In genomic region chr20:63223121-63223825, GRCh38 we compare ENCODE assay signal across 8 cellular contexts. TPM values are rescaled to one million over a fixed set of nuclear protein-coding genes. Genes with fewer than 3 reads are reported as not detected.
DNase-seq lines count a peak whose midpoint lies in the region; ATAC-seq, FAIRE-seq and TF ChIP-seq lines count a peak whose summit lies in the region.

No MANE protein-coding gene starts in this region.

- TF ChIP-seq CTCF in AG09319 (IDR thresholded peaks at IDR 0.05; ENCODE audit: low read depth, low read length) (peak; percentile 78), adrenal gland (IDR thresholded peaks at IDR 0.05) (peak; percentile 45 to 68 (median 56))

- no peaks in the 10 kb centered on the region for H3K9me3 ChIP-seq in adrenal gland (replicated peaks in 1 of 3)

- intact Hi-C loops in adrenal gland (cut with DNase I), result no loop called here

- H3K4me3 ChIP-seq in adrenal gland, result no peak overlapping the region

- H3K27ac ChIP-seq in adrenal gland, result no peak overlapping the region

- no peak for TF ChIP-seq POLR2A in adrenal gland (IDR thresholded peaks at IDR 0.05)

- no peaks in the 10 kb centered on the region for H3K27me3 ChIP-seq in adrenal gland

- WGBS in adrenal gland, 4 donors, result 32 to 45% (median 40%) methylated on average over 8 to 12 of the region's 12 CpGs

- ATAC-seq in GM21423 (IDR thresholded peaks at IDR 0.05; ENCODE audit: unreplicated experiment) (no peak), GM18517 (IDR thresholded peaks at IDR 0.05; ENCODE audit: unreplicated experiment) (no peak)

- H3K4me1 ChIP-seq in adrenal gland (replicated peaks in 1 of 2), result peaks cover 0 to 5% of the 10 kb centered on the region in 2 donors

- peak; percentile 73 for FAIRE-seq in GM18507 (lab: Jason Lieb, UNC)

- H3K36me3 ChIP-seq in adrenal gland (replicated peaks in 1 of 2), result no peaks in the 10 kb centered on the region

- no peak for DNase-seq in AG09319 (ENCODE audit: extremely low read depth, low read depth)
- DNase-seq in GM18507 (ENCODE audit: extremely low spot score, insufficient read length, low read depth), result no peak
- peak; percentile 57 for DNase-seq in SHP77 treated with DMSO at 0.1 percent for 48 hours (lab: John Stamatoyannopoulos, UW)
- peak in 5 of 7 donors; percentile 35 to 56 (median 49) for DNase-seq in adrenal gland
- peak; percentile 65 for DNase-seq in inferior parietal cortex (ENCODE audit: extremely low spot score)
- DNase-seq in stimulated activated CD4-positive, alpha-beta T cell treated with anti-CD3 and anti-CD28 coated beads, TNF-alpha, amount 100 ng/mL, for 24 hours (ENCODE audit: low read depth in 3 of 3), result peak; percentile 22 to 29 (median 26)

RNA-seq across cellular contexts. Expression of gene YTHDF1, which starts 7.3 kb away (rescaled TPM):
- 10 to 100 TPM; 19.5 to 41.9 (median 34.7) TPM for total RNA-seq in adrenal gland
- polyA plus RNA-seq in adrenal gland, result 10 to 100 TPM; 27.6 to 38.0 (median 29.9) TPM

RNA-seq across cellular contexts. Expression of gene BIRC7, which starts 12.4 kb away (rescaled TPM):
- total RNA-seq in adrenal gland, result 1 to 10 TPM in 3 of 8 donors, under 1 TPM in 1, not detected in 4; 0.28 to 1.1 (median 1.1) TPM
- polyA plus RNA-seq in adrenal gland, result 1 to 10 TPM in 1 of 3 donors, under 1 TPM in 1, not detected in 1; 0.81 to 1.2 TPM

RNA-seq across cellular contexts. Expression of gene NKAIN4, which starts 31.0 kb away (rescaled TPM):
- total RNA-seq in adrenal gland, result under 1 TPM in 2 of 8 donors, not detected in 6; 0.15 to 0.28 TPM
- polyA plus RNA-seq in adrenal gland, result under 1 TPM; 0.31 to 0.64 (median 0.40) TPM

RNA-seq across cellular contexts. Expression of gene ARFGAP1, which starts 49.3 kb away (rescaled TPM):
- total RNA-seq in adrenal gland, result 10 to 100 TPM; 13.0 to 94.8 (median 61.5) TPM
- polyA plus RNA-seq in adrenal gland, result 100 to 1,000 TPM in 2 of 3 donors, 10 to 100 TPM in 1; 17.0 to 286 (median 123) TPM

Comparison
In these comparisons a context has a peak if more than half of its experiments do, and no peak if none do; other contexts are left out.
1. DNase-seq: peak in SHP77 treated with DMSO at 0.1 percent for 48 hours (single experiment), adrenal gland (5 of 7), inferior parietal cortex (single experiment) and stimulated activated CD4-positive, alpha-beta T cell treated with anti-CD3 and anti-CD28 coated beads, TNF-alpha, amount 100 ng/mL, for 24 hours (3 of 3); none in AG09319 (single experiment) and GM18507 (single experiment).